In genomic region chr10:101840102-101840684, GRCh38 we compare ENCODE assay signal across 8 cellular contexts. TPM values are rescaled to one million over a fixed set of nuclear protein-coding genes. Genes with fewer than 3 reads are reported as not detected.
DNase-seq lines count a peak whose midpoint lies in the region; ATAC-seq and TF ChIP-seq lines count a peak whose summit lies in the region.

No MANE protein-coding gene starts in this region.

- H3K27ac Mint-ChIP-seq in endodermal cell = peak overlapping the region; percentile 42

- H3K4me1 Mint-ChIP-seq in endodermal cell = peaks cover 21% of the 10 kb centered on the region

- 0 to 2% methylated on average over 2 to 13 of the region's 19 CpGs for WGBS in endodermal cell (ENCODE audit: insufficient coverage in 1 of 2, insufficient read length in 1 of 2), 2 experiments

- H3K27me3 ChIP-seq in endodermal cell (ENCODE audit: control insufficient read depth, insufficient read depth, low read length, poor library complexity, severe bottlenecking) (peaks cover 21% of the 10 kb centered on the region), osteoblast (ENCODE audit: insufficient read depth, low read length) (no peaks in the 10 kb centered on the region), SJCRH30 (no peaks in the 10 kb centered on the region)

- H3K27ac ChIP-seq in OCI-LY7 (ENCODE audit: low read depth, low read length, poor library complexity, severe bottlenecking) = no peak overlapping the region
- H3K27ac ChIP-seq in endodermal cell (ENCODE audit: low read depth, low read length) = no peak overlapping the region
- no peak overlapping the region for H3K27ac ChIP-seq in osteoblast (ENCODE audit: low read depth, low read length)
- no peak overlapping the region for H3K27ac ChIP-seq in SJCRH30

- no TSS peak for BruUV-seq in OCI-LY7 (replicated peaks; lab: Mats Ljungman, UMichigan)

- H3K4me2 ChIP-seq in OCI-LY7 (ENCODE audit: low read length) (peak overlapping the region; percentile 70), osteoblast (ENCODE audit: insufficient read depth, low read length) (peak overlapping the region; percentile 92)

- CTCF ChIA-PET in OCI-LY7 (lab: Charles Lee; ENCODE audit: unreplicated experiment) = interaction anchor here (0.6 to 2.1 kb wide), 5 partner anchors 40 to 308 kb away, joined by 3 to 8 read pairs (median 3); no protein-coding TSS in a partner anchor

- H3K79me2 ChIP-seq in OCI-LY7 (ENCODE audit: insufficient read depth, low read depth, low read length) = no peaks in the 10 kb centered on the region
- no peaks in the 10 kb centered on the region for H3K79me2 ChIP-seq in osteoblast (ENCODE audit: insufficient read depth, low read length)

- H3K4me3 ChIP-seq in OCI-LY7 (ENCODE audit: low read depth, low read length, poor library complexity, severe bottlenecking) (peak overlapping the region; percentile 46), endodermal cell (ENCODE audit: low read length) (peak overlapping the region; percentile 62), osteoblast (ENCODE audit: insufficient read depth, low read length) (peak overlapping the region; percentile 71), SJCRH30 (no peak overlapping the region)

- intact Hi-C loops in OCI-LY7 (cut with micrococcal nuclease; ENCODE audit: unreplicated experiment) = loop anchor here (1.0 kb wide), 2 partner anchors 169 to 233 kb away; no protein-coding TSS in a partner anchor

- H3K4me1 ChIP-seq in OCI-LY7 (ENCODE audit: insufficient read depth, low read length, poor library complexity, severe bottlenecking) (peaks cover 15% of the 10 kb centered on the region), endodermal cell (ENCODE audit: control insufficient read depth, insufficient read depth, low read length) (no peaks in the 10 kb centered on the region), osteoblast (ENCODE audit: insufficient read depth, low read length) (peaks cover 10% of the 10 kb centered on the region), SJCRH30 (peaks cover 10% of the 10 kb centered on the region; the same call in 1 of the 2 replicates)

- no peak for ATAC-seq in GM18858 (IDR thresholded peaks at IDR 0.05; ENCODE audit: unreplicated experiment)

- TF ChIP-seq CTCF in OCI-LY7 (conservative IDR thresholded peaks at IDR 0.05; ENCODE audit: low read length) = no peak
- no peak for TF ChIP-seq CTCF in endodermal cell (conservative IDR thresholded peaks at IDR 0.05)
- no peak for TF ChIP-seq CTCF in osteoblast (IDR thresholded peaks at IDR 0.05; ENCODE audit: extremely low read depth, low read depth, low read length)

- no peaks in the 10 kb centered on the region for H3K36me3 Mint-ChIP-seq in endodermal cell (ENCODE audit: low read depth)

- DNase-seq in NCI-H1436 (lab: John Stamatoyannopoulos, UW) (peak; percentile 4), NCI-H1436 treated with DMSO at 0.1 percent for 48 hours (lab: John Stamatoyannopoulos, UW) (no peak), OCI-LY7 (ENCODE audit: low spot score) (no peak), endodermal cell (peak; percentile 69), osteoblast (ENCODE audit: insufficient read length, low spot score, missing footprints) (peak; percentile 81), MV-4-11 (lab: John Stamatoyannopoulos, UW) (no peak), SJCRH30 (no peak)

- no peak overlapping the region for H3K9ac ChIP-seq in endodermal cell (ENCODE audit: extremely low read depth, low read length, poor library complexity, severe bottlenecking)

- H3K9me3 ChIP-seq in OCI-LY7 (ENCODE audit: low read length) (no peaks in the 10 kb centered on the region), endodermal cell (ENCODE audit: control insufficient read depth, low read length) (no peaks in the 10 kb centered on the region), osteoblast (ENCODE audit: low read depth, low read length) (no peaks in the 10 kb centered on the region), SJCRH30 (replicated peaks) (no peaks in the 10 kb centered on the region)

- H3K27me3 Mint-ChIP-seq in endodermal cell (ENCODE audit: insufficient read depth) = peaks cover 42% of the 10 kb centered on the region

- H3K36me3 ChIP-seq in OCI-LY7 (ENCODE audit: insufficient read depth, low read length) (no peaks in the 10 kb centered on the region), endodermal cell (ENCODE audit: control insufficient read depth, insufficient read depth, low read length) (no peaks in the 10 kb centered on the region), osteoblast (ENCODE audit: insufficient read depth, low read length) (no peaks in the 10 kb centered on the region), SJCRH30 (no peaks in the 10 kb centered on the region)

- H3K9me3 Mint-ChIP-seq in endodermal cell = no peaks in the 10 kb centered on the region

- peak overlapping the region; percentile 61 for H3K4me3 Mint-ChIP-seq in endodermal cell

- no peaks in the 10 kb centered on the region for H3K9me2 ChIP-seq in OCI-LY7 (ENCODE audit: insufficient read depth, low read length)

- H4K20me1 ChIP-seq in OCI-LY7 (ENCODE audit: insufficient read depth, low read length) = no peaks in the 10 kb centered on the region
- peaks cover 42% of the 10 kb centered on the region for H4K20me1 ChIP-seq in osteoblast (ENCODE audit: insufficient read depth, low read length)

- H2AFZ ChIP-seq in OCI-LY7 (ENCODE audit: low read length) = no peak overlapping the region; the same call in 1 of the 2 replicates
- H2AFZ ChIP-seq in osteoblast (ENCODE audit: low read length) = no peak overlapping the region

- POLR2A ChIA-PET in OCI-LY7 (lab: Charles Lee) = interaction anchor here (0.6 to 1.3 kb wide), 6 partner anchors 7 to 330 kb away, joined by 3 to 6 read pairs (median 4); partner anchors contain the start of gene OGA

RNA-seq across cellular contexts. Expression of gene KCNIP2, which starts 3.4 kb away (rescaled TPM):
- total RNA-seq in OCI-LY7 (2014; rRNA removed; shearing (Covaris generic)) = 1.4 and 7.3 TPM in 2 replicates
- total RNA-seq in OCI-LY7 (2022) (2.8 and 4.3 TPM in 2 replicates), endodermal cell (1 to 10 TPM; 2.8 to 3.0 TPM), osteoblast (0.88 and 1.4 TPM in 2 replicates)
- polyA plus RNA-seq in endodermal cell (2013, experiment 1 of 2) = 4.5 TPM
- 3.9 TPM for polyA plus RNA-seq in endodermal cell (2013, experiment 2 of 2)
- total RNA-seq in SJCRH30 (2014; rRNA removed; shearing (Covaris generic)) = 0.81 and 1.1 TPM in 2 replicates

RNA-seq across cellular contexts. Expression of gene OGA, which starts 21.9 kb away (rescaled TPM):
- total RNA-seq in OCI-LY7 (2014; rRNA removed; shearing (Covaris generic)) = 65.5 and 73.2 TPM in 2 replicates
- 109 and 124 TPM in 2 replicates for total RNA-seq in OCI-LY7 (2022)
- total RNA-seq in endodermal cell = 100 to 1,000 TPM; 138 to 149 TPM
- 104 TPM for polyA plus RNA-seq in endodermal cell (2013, experiment 1 of 2)
- polyA plus RNA-seq in endodermal cell (2013, experiment 2 of 2) = 105 TPM
- total RNA-seq in osteoblast = 115 and 121 TPM in 2 replicates
- 110 and 132 TPM in 2 replicates for total RNA-seq in SJCRH30 (2014; rRNA removed; shearing (Covaris generic))

RNA-seq across cellular contexts. Expression of gene NPM3, which starts 56.9 kb away (rescaled TPM):
- 115 and 122 TPM in 2 replicates for total RNA-seq in OCI-LY7 (2014; rRNA removed; shearing (Covaris generic))
- 107 and 111 TPM in 2 replicates for total RNA-seq in OCI-LY7 (2022)
- 100 to 1,000 TPM in 1 of 2 donors, 10 to 100 TPM in 1; 82.2 to 133 TPM for total RNA-seq in endodermal cell
- 81.8 TPM for polyA plus RNA-seq in endodermal cell (2013, experiment 1 of 2)
- 78.0 TPM for polyA plus RNA-seq in endodermal cell (2013, experiment 2 of 2)
- total RNA-seq in osteoblast = 47.7 and 64.8 TPM in 2 replicates
- total RNA-seq in SJCRH30 (2014; rRNA removed; shearing (Covaris generic)) = 238 and 287 TPM in 2 replicates

Comparison
In these comparisons a context has a peak if more than half of its experiments do, and no peak if none do; other contexts are left out.
1. DNase-seq: peak in NCI-H1436 (single experiment), endodermal cell (single experiment) and osteoblast (single experiment); none in NCI-H1436 treated with DMSO at 0.1 percent for 48 hours (single experiment), OCI-LY7 (single experiment), MV-4-11 (single experiment) and SJCRH30 (0 of 2).